In the genomic region with DNA sequence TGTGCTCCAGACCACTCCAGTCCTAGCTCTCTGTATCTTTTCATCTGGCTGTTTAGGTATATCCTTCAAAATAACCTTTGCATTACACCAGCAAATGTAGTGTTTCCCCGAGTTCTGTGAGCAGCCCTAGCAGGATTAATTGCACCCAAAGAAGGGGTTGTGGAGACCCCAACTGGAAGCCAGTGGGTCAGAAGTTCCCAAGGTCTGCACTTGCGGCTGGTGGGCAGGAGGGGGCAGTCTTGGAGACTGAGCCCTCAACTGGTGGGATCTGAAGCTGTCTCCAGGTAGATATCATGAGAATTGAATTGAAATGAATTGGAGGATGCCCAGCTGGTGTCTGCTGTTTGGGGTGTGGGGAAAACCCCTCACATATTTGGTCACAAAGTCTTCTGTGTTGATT, we compare ENCODE assay signal across 1 cellular context.
TF ChIP-seq lines count a peak whose summit lies in the region.

No MANE protein-coding gene starts in this region.

TF ChIP-seq in GM23338, 12 proteins besides CTCF, POLR2A, EP300 and RAD21 (continued from another document):
- TF ChIP-seq ZNF462 (CRISPR knock-in tag; IDR thresholded peaks at IDR 0.05), result no peak
- TF ChIP-seq ZNF114 (CRISPR knock-in tag; IDR thresholded peaks at IDR 0.05), result no peak
- TF ChIP-seq POLR2AphosphoS5 (IDR thresholded peaks at IDR 0.05; ENCODE audit: low read depth), result no peak
- no peak for TF ChIP-seq EZH2 (IDR thresholded peaks at IDR 0.05; ENCODE audit: low read depth, unreplicated experiment)
- no peak for TF ChIP-seq EZH2phosphoT487 (IDR thresholded peaks at IDR 0.05; ENCODE audit: unreplicated experiment)
- no peak for TF ChIP-seq JUNB (IDR thresholded peaks at IDR 0.05; ENCODE audit: unreplicated experiment)
- TF ChIP-seq CREB1 (CRISPR knock-in tag; IDR thresholded peaks at IDR 0.05; ENCODE audit: low read depth), result no peak
- TF ChIP-seq NANOG (IDR thresholded peaks at IDR 0.05; ENCODE audit: borderline replicate concordance), result no peak
- TF ChIP-seq STAT1 (IDR thresholded peaks at IDR 0.05; ENCODE audit: unreplicated experiment), result no peak
- TF ChIP-seq ETS1 (IDR thresholded peaks at IDR 0.05), result no peak
